9 cellular contexts compared by ENCODE assay signal in genomic region chr3:8938021-8938420, GRCh38. TPM values are rescaled to one million over a fixed set of nuclear protein-coding genes. Genes with fewer than 3 reads are reported as not detected.
DNase-seq lines count a peak whose midpoint lies in the region; ATAC-seq and TF ChIP-seq lines count a peak whose summit lies in the region.
"Had no signal": no experiment of that assay in that cellular context is flagged by ENCODE, and none has a peak within 500 bp of the region (broad histone marks: within the 10 kb centered on the region; RNA-seq: fewer than 3 reads in every experiment).

No MANE protein-coding gene starts in this region.

- no peak overlapping the region for H3K9ac ChIP-seq in MM.1S (ENCODE audit: low read length)

- no peak overlapping the region for H3K4me3 ChIP-seq in right atrium auricular region
- H3K4me3 ChIP-seq in MM.1S (ENCODE audit: low read length): no peak overlapping the region
- no peak overlapping the region for H3K4me3 ChIP-seq in choroid plexus epithelial cell (ENCODE audit: low read depth, low read length)
- H3K4me3 ChIP-seq: skin epidermis had no signal

- DNase-seq in Right ventricle myocardium superior: no peak
- DNase-seq in right atrium auricular region (ENCODE audit: low spot score): no peak
- no peak for DNase-seq in MM.1S
- DNase-seq in choroid plexus epithelial cell (ENCODE audit: low read depth): peak; percentile 79
- DNase-seq in stimulated activated naive B cell treated with anti-CD40 and anti-IgM and Interleukin-4, amounts not matched to agents 10 μg/mL and 1 μg/mL and 100 μg/mL, for 72 hours: no peak
- no peak for DNase-seq in stimulated activated CD4-positive, alpha-beta T cell treated with anti-CD3 and anti-CD28 coated beads, Interleukin-1b, Interleukin-23, amount 100 ng/mL, for 48 hours
- DNase-seq in amygdala (lab: John Stamatoyannopoulos, UW): no peak

- H3K4me2 ChIP-seq in MM.1S (ENCODE audit: low read depth, low read length): no peak overlapping the region

- H3K27ac ChIP-seq in right atrium auricular region (peak overlapping the region in 1 of 2 donors; percentile 85), MM.1S (ENCODE audit: low read length) (no peak overlapping the region)

- ATAC-seq in Right ventricle myocardium superior (ENCODE audit: poor library complexity): peak; percentile 19
- peak; percentile 29 to 61 for ATAC-seq in stimulated activated naive B cell treated with anti-CD40 and anti-IgM and Interleukin-4, amounts not matched to agents 10 μg/mL and 1 μg/mL and 100 μg/mL, for 72 hours (replicated peaks)
- ATAC-seq in activated CD4-positive, CD25-positive, alpha-beta regulatory T cell treated with anti-CD3 and anti-CD28 coated beads, Interleukin-2, amount 50 U/mL, for 24 hours: no peak

- H3K79me2 ChIP-seq in MM.1S (ENCODE audit: low read length): no peaks in the 10 kb centered on the region

- H3K27me3 ChIP-seq in right atrium auricular region (no peaks in the 10 kb centered on the region), MM.1S (replicated peaks; ENCODE audit: insufficient read depth, low read length) (no peaks in the 10 kb centered on the region)

- H3K27ac Mint-ChIP-seq in stimulated activated naive B cell treated with anti-CD40 and anti-IgM and Interleukin-4, amounts not matched to agents 10 μg/mL and 1 μg/mL and 100 μg/mL, for 72 hours: no peak overlapping the region

- H4K20me1 ChIP-seq in MM.1S (ENCODE audit: insufficient read depth, low read length): no peaks in the 10 kb centered on the region

- H3K9me3 Mint-ChIP-seq in stimulated activated naive B cell treated with anti-CD40 and anti-IgM and Interleukin-4, amounts not matched to agents 10 μg/mL and 1 μg/mL and 100 μg/mL, for 72 hours: peaks cover 6% of the 10 kb centered on the region in 2 donors

- H3K4me3 Mint-ChIP-seq in stimulated activated naive B cell treated with anti-CD40 and anti-IgM and Interleukin-4, amounts not matched to agents 10 μg/mL and 1 μg/mL and 100 μg/mL, for 72 hours: no peak overlapping the region

- no peaks in the 10 kb centered on the region for H3K27me3 Mint-ChIP-seq in stimulated activated naive B cell treated with anti-CD40 and anti-IgM and Interleukin-4, amounts not matched to agents 10 μg/mL and 1 μg/mL and 100 μg/mL, for 72 hours

- no peak overlapping the region for H2AFZ ChIP-seq in MM.1S (ENCODE audit: low read length)

- H3K4me1 ChIP-seq in right atrium auricular region (peaks cover 0 to 11% of the 10 kb centered on the region in 2 donors), MM.1S (ENCODE audit: low read length) (no peaks in the 10 kb centered on the region)

- TF ChIP-seq CTCF in right atrium auricular region (IDR thresholded peaks at IDR 0.05): peak in 1 of 2 donors; percentile 40
- peak; percentile 34 for TF ChIP-seq CTCF in MM.1S (IDR thresholded peaks at IDR 0.05; ENCODE audit: low read length)
- TF ChIP-seq CTCF in choroid plexus epithelial cell (conservative IDR thresholded peaks at IDR 0.05; ENCODE audit: low read depth, low read length): peak; percentile 59

- no peaks in the 10 kb centered on the region for H3K4me1 Mint-ChIP-seq in stimulated activated naive B cell treated with anti-CD40 and anti-IgM and Interleukin-4, amounts not matched to agents 10 μg/mL and 1 μg/mL and 100 μg/mL, for 72 hours

- H3K36me3 Mint-ChIP-seq in stimulated activated naive B cell treated with anti-CD40 and anti-IgM and Interleukin-4, amounts not matched to agents 10 μg/mL and 1 μg/mL and 100 μg/mL, for 72 hours: peaks cover 46 to 58% of the 10 kb centered on the region in 2 donors

- H3K9me3 ChIP-seq in right atrium auricular region (peaks cover 0 to 2% of the 10 kb centered on the region in 2 donors), MM.1S (replicated peaks; ENCODE audit: insufficient read depth, low read length) (no peaks in the 10 kb centered on the region)

- no peaks in the 10 kb centered on the region for H3K9me2 ChIP-seq in MM.1S (replicated peaks; ENCODE audit: insufficient read depth, low read length)

- no peaks in the 10 kb centered on the region for H3F3A ChIP-seq in MM.1S (ENCODE audit: insufficient read depth, low read length)

- intact Hi-C loops in Right ventricle myocardium superior (cut with DNase I): no loop called here

- H3K36me3 ChIP-seq in right atrium auricular region: no peaks in the 10 kb centered on the region
- peaks cover 9% of the 10 kb centered on the region; the same call in 1 of the 2 replicates for H3K36me3 ChIP-seq in MM.1S (replicated peaks; ENCODE audit: insufficient read depth, low read length)

RNA-seq across cellular contexts. Expression of gene RAD18, which starts 25.3 kb away (rescaled TPM):
- total RNA-seq in Right ventricle myocardium superior (6.3 TPM), right atrium auricular region (1 to 10 TPM; 2.4 to 3.6 TPM)

Comparison
In these comparisons a context has a peak if more than half of its experiments do, and no peak if none do; other contexts are left out.
1. ATAC-seq: peak in Right ventricle myocardium superior (single experiment) and stimulated activated naive B cell treated with anti-CD40 and anti-IgM and Interleukin-4, amounts not matched to agents 10 μg/mL and 1 μg/mL and 100 μg/mL, for 72 hours (2 of 2); none in activated CD4-positive, CD25-positive, alpha-beta regulatory T cell treated with anti-CD3 and anti-CD28 coated beads, Interleukin-2, amount 50 U/mL, for 24 hours (0 of 2).